1 cellular context compared by ENCODE assay signal in the genomic region with DNA sequence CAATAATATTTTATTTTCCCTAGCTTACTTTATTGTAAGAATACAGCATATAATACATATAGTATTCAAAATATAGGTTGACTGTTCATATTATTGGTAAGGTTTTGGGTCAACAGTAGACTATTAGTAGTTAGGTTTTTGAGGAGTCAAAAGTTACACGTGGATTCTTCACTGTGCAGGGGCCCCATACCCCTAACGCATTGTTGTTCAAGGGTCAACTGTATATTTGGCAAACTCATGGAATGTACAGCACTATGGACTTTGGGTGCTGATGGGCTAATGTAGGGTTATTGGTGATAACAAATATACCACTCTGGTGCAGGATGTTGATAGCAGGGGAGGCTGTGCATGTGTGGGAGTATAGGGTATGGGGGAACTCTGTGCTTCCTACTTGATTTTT.
TF ChIP-seq lines count a peak whose summit lies in the region.

No MANE protein-coding gene starts in this region.

TF ChIP-seq in HepG2, 621 proteins besides CTCF, POLR2A, EP300 and RAD21 (continued from another document and continues in another):
- TF ChIP-seq, protein P1, sequence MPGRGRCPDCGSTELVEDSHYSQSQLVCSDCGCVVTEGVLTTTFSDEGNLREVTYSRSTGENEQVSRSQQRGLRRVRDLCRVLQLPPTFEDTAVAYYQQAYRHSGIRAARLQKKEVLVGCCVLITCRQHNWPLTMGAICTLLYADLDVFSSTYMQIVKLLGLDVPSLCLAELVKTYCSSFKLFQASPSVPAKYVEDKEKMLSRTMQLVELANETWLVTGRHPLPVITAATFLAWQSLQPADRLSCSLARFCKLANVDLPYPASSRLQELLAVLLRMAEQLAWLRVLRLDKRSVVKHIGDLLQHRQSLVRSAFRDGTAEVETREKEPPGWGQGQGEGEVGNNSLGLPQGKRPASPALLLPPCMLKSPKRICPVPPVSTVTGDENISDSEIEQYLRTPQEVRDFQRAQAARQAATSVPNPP (CRISPR knock-in tag; IDR thresholded peaks at IDR 0.05): no peak
- TF ChIP-seq BORCS8-MEF2B (CRISPR knock-in tag; IDR thresholded peaks at IDR 0.05) (no peak), ZNF207 (IDR thresholded peaks at IDR 0.05; ENCODE audit: borderline replicate concordance) (no peak), ETV6 (CRISPR knock-in tag; conservative IDR thresholded peaks at IDR 0.05) (no peak), ZMYM4 (CRISPR knock-in tag; IDR thresholded peaks at IDR 0.05) (peak; percentile 96), NFE2 (CRISPR knock-in tag; IDR thresholded peaks at IDR 0.05) (no peak), ZNF274 (CRISPR knock-in tag; IDR thresholded peaks at IDR 0.05) (no peak), DPF2 (CRISPR knock-in tag; IDR thresholded peaks at IDR 0.05; ENCODE audit: borderline replicate concordance, low read depth) (0 out of 2 replicates have a peak, but pooled peaks have one; percentile 32), ARNT2 (CRISPR knock-in tag; IDR thresholded peaks at IDR 0.05; ENCODE audit: low read depth) (no peak), NRL (CRISPR knock-in tag; IDR thresholded peaks at IDR 0.05; ENCODE audit: borderline replicate concordance) (no peak), ZNF850 (CRISPR knock-in tag; conservative IDR thresholded peaks at IDR 0.05) (no peak), ZNF768 (CRISPR knock-in tag; IDR thresholded peaks at IDR 0.05) (no peak), HCFC1 (IDR thresholded peaks at IDR 0.05; ENCODE audit: low read depth, low read length) (no peak), ZNF772 (CRISPR knock-in tag; IDR thresholded peaks at IDR 0.05) (no peak), NCOA2 (CRISPR knock-in tag; IDR thresholded peaks at IDR 0.05) (peak; percentile 59), ZBTB8A (CRISPR knock-in tag; IDR thresholded peaks at IDR 0.05; ENCODE audit: borderline replicate concordance, low read depth) (no peak), ZNF12 (CRISPR knock-in tag; IDR thresholded peaks at IDR 0.05) (0 out of 2 replicates have a peak, but pooled peaks have one; percentile 37), THYN1 (CRISPR knock-in tag; IDR thresholded peaks at IDR 0.05; ENCODE audit: borderline replicate concordance, low read depth) (no peak), ZNF558 (CRISPR knock-in tag; IDR thresholded peaks at IDR 0.05; ENCODE audit: borderline replicate concordance) (no peak), HDAC2 (CRISPR knock-in tag; IDR thresholded peaks at IDR 0.05) (peak; percentile 66; the same call in 1 of the 2 replicates), TCF7 (IDR thresholded peaks at IDR 0.05; ENCODE audit: low read depth) (no peak), HMGA1 (CRISPR knock-in tag; conservative IDR thresholded peaks at IDR 0.05) (no peak), CBX1 (IDR thresholded peaks at IDR 0.05; ENCODE audit: low read depth) (no peak), SAP130 (CRISPR knock-in tag; IDR thresholded peaks at IDR 0.05; ENCODE audit: low read depth) (peak; percentile 40), ZNF607 (CRISPR knock-in tag; IDR thresholded peaks at IDR 0.05; ENCODE audit: borderline replicate concordance) (no peak), JUN (CRISPR knock-in tag; IDR thresholded peaks at IDR 0.05) (no peak), TSC22D2 (CRISPR knock-in tag; IDR thresholded peaks at IDR 0.05; ENCODE audit: borderline replicate concordance) (no peak), GABPA (IDR thresholded peaks at IDR 0.05; ENCODE audit: low read depth, low read length) (no peak), GABPA (CRISPR knock-in tag; IDR thresholded peaks at IDR 0.05; ENCODE audit: low read depth) (no peak), ZNF552 (CRISPR knock-in tag; IDR thresholded peaks at IDR 0.05; ENCODE audit: borderline replicate concordance) (no peak), ZNF234 (CRISPR knock-in tag; conservative IDR thresholded peaks at IDR 0.05) (no peak), ZNF557 (CRISPR knock-in tag; IDR thresholded peaks at IDR 0.05) (no peak), IRF2 (CRISPR knock-in tag; IDR thresholded peaks at IDR 0.05) (no peak), HES4 (CRISPR knock-in tag; IDR thresholded peaks at IDR 0.05; ENCODE audit: borderline replicate concordance) (no peak), KAT8 (CRISPR knock-in tag; IDR thresholded peaks at IDR 0.05) (no peak)
- TF ChIP-seq, protein P2, sequence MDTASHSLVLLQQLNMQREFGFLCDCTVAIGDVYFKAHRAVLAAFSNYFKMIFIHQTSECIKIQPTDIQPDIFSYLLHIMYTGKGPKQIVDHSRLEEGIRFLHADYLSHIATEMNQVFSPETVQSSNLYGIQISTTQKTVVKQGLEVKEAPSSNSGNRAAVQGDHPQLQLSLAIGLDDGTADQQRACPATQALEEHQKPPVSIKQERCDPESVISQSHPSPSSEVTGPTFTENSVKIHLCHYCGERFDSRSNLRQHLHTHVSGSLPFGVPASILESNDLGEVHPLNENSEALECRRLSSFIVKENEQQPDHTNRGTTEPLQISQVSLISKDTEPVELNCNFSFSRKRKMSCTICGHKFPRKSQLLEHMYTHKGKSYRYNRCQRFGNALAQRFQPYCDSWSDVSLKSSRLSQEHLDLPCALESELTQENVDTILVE (CRISPR knock-in tag; IDR thresholded peaks at IDR 0.05): no peak
- TF ChIP-seq, protein P3, sequence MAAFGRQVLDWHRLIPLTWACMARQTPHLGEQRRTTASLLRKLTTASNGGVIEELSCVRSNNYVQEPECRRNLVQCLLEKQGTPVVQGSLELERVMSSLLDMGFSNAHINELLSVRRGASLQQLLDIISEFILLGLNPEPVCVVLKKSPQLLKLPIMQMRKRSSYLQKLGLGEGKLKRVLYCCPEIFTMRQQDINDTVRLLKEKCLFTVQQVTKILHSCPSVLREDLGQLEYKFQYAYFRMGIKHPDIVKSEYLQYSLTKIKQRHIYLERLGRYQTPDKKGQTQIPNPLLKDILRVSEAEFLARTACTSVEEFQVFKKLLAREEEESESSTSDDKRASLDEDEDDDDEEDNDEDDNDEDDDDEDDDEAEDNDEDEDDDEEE (CRISPR knock-in tag; IDR thresholded peaks at IDR 0.05): no peak
- TF ChIP-seq, protein P4, sequence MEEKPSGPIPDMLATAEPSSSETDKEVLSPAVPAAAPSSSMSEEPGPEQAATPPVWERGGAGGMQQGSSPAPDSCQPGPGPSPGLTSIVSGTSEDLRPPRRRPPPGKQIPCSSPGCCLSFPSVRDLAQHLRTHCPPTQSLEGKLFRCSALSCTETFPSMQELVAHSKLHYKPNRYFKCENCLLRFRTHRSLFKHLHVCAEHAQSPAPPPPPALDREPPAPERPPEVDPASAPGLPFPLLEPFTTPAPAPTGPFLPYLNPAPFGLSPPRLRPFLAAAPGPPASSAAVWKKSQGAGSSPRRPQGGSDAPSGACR (CRISPR knock-in tag; IDR thresholded peaks at IDR 0.05): no peak
- TF ChIP-seq, protein P5, sequence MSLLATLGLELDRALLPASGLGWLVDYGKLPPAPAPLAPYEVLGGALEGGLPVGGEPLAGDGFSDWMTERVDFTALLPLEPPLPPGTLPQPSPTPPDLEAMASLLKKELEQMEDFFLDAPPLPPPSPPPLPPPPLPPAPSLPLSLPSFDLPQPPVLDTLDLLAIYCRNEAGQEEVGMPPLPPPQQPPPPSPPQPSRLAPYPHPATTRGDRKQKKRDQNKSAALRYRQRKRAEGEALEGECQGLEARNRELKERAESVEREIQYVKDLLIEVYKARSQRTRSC (CRISPR knock-in tag; IDR thresholded peaks at IDR 0.05; ENCODE audit: low read depth): no peak
- TF ChIP-seq, protein P6, sequence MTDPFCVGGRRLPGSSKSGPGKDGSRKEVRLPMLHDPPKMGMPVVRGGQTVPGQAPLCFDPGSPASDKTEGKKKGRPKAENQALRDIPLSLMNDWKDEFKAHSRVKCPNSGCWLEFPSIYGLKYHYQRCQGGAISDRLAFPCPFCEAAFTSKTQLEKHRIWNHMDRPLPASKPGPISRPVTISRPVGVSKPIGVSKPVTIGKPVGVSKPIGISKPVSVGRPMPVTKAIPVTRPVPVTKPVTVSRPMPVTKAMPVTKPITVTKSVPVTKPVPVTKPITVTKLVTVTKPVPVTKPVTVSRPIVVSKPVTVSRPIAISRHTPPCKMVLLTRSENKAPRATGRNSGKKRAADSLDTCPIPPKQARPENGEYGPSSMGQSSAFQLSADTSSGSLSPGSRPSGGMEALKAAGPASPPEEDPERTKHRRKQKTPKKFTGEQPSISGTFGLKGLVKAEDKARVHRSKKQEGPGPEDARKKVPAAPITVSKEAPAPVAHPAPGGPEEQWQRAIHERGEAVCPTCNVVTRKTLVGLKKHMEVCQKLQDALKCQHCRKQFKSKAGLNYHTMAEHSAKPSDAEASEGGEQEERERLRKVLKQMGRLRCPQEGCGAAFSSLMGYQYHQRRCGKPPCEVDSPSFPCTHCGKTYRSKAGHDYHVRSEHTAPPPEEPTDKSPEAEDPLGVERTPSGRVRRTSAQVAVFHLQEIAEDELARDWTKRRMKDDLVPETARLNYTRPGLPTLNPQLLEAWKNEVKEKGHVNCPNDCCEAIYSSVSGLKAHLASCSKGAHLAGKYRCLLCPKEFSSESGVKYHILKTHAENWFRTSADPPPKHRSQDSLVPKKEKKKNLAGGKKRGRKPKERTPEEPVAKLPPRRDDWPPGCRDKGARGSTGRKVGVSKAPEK (CRISPR knock-in tag; IDR thresholded peaks at IDR 0.05; ENCODE audit: borderline replicate concordance): no peak
- TF ChIP-seq, protein P7, sequence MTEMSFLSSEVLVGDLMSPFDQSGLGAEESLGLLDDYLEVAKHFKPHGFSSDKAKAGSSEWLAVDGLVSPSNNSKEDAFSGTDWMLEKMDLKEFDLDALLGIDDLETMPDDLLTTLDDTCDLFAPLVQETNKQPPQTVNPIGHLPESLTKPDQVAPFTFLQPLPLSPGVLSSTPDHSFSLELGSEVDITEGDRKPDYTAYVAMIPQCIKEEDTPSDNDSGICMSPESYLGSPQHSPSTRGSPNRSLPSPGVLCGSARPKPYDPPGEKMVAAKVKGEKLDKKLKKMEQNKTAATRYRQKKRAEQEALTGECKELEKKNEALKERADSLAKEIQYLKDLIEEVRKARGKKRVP (CRISPR knock-in tag; IDR thresholded peaks at IDR 0.05): no peak
- TF ChIP-seq, protein P8, sequence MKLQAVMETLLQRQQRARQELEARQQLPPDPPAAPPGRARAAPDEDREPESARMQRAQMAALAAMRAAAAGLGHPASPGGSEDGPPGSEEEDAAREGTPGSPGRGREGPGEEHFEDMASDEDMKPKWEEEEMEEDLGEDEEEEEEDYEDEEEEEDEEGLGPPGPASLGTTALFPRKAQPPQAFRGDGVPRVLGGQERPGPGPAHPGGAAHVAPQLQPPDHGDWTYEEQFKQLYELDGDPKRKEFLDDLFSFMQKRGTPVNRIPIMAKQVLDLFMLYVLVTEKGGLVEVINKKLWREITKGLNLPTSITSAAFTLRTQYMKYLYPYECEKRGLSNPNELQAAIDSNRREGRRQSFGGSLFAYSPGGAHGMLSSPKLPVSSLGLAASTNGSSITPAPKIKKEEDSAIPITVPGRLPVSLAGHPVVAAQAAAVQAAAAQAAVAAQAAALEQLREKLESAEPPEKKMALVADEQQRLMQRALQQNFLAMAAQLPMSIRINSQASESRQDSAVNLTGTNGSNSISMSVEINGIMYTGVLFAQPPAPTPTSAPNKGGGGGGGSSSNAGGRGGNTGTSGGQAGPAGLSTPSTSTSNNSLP (IDR thresholded peaks at IDR 0.05; ENCODE audit: low read depth, low read length): peak; percentile 44; the same call in 1 of the 2 replicates
- TF ChIP-seq, protein P9, sequence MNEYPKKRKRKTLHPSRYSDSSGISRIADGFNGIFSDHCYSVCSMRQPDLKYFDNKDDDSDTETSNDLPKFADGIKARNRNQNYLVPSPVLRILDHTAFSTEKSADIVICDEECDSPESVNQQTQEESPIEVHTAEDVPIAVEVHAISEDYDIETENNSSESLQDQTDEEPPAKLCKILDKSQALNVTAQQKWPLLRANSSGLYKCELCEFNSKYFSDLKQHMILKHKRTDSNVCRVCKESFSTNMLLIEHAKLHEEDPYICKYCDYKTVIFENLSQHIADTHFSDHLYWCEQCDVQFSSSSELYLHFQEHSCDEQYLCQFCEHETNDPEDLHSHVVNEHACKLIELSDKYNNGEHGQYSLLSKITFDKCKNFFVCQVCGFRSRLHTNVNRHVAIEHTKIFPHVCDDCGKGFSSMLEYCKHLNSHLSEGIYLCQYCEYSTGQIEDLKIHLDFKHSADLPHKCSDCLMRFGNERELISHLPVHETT (CRISPR knock-in tag; conservative IDR thresholded peaks at IDR 0.05): no peak
- TF ChIP-seq, protein P10, sequence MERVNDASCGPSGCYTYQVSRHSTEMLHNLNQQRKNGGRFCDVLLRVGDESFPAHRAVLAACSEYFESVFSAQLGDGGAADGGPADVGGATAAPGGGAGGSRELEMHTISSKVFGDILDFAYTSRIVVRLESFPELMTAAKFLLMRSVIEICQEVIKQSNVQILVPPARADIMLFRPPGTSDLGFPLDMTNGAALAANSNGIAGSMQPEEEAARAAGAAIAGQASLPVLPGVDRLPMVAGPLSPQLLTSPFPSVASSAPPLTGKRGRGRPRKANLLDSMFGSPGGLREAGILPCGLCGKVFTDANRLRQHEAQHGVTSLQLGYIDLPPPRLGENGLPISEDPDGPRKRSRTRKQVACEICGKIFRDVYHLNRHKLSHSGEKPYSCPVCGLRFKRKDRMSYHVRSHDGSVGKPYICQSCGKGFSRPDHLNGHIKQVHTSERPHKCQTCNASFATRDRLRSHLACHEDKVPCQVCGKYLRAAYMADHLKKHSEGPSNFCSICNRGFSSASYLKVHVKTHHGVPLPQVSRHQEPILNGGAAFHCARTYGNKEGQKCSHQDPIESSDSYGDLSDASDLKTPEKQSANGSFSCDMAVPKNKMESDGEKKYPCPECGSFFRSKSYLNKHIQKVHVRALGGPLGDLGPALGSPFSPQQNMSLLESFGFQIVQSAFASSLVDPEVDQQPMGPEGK (CRISPR knock-in tag; IDR thresholded peaks at IDR 0.05): peak; percentile 29; the same call in 1 of the 2 replicates
